In genomic region chr2:164675698-164676097, GRCh38 we compare ENCODE assay signal across 24 cellular contexts. TPM values are rescaled to one million over a fixed set of nuclear protein-coding genes. Genes with fewer than 3 reads are reported as not detected.
"Had no signal": no experiment of that assay in that cellular context is flagged by ENCODE, and none has a peak within 500 bp of the region (broad histone marks: within the 10 kb centered on the region; RNA-seq: fewer than 3 reads in every experiment).

No MANE protein-coding gene starts in this region.

- H3K27ac ChIP-seq: coronary artery, dorsolateral prefrontal cortex, ovary, sigmoid colon, stomach, thyroid gland, upper lobe of right lung had no signal

- H3K4me3 ChIP-seq: coronary artery, dorsolateral prefrontal cortex, ovary, sigmoid colon, stomach, thyroid gland, upper lobe of right lung had no signal

- H3K27me3 ChIP-seq: dorsolateral prefrontal cortex, ovary, sigmoid colon, stomach, thyroid gland, upper lobe of right lung had no signal

- H3K4me1 ChIP-seq: sigmoid colon, stomach, thyroid gland, upper lobe of right lung had no signal

- DNase-seq: activated B cell treated with CpG ODN at 0.5 μM for 24 hours; activated CD8-positive, alpha-beta memory T cell treated with anti-CD3 and anti-CD28 coated beads, Interleukin-2, amount 10 ng/mL, durations not matched to agents 7 days and 5 days; activated CD8-positive, alpha-beta T cell treated with anti-CD3 and anti-CD28 coated beads, Interleukin-2, amount 10 ng/mL, durations not matched to agents 7 days and 5 days; activated naive CD4-positive, alpha-beta T cell; activated T-cell treated with anti-CD3 and anti-CD28 coated beads, Interleukin-2, amount 50 U/mL, for 48 hours; cerebellar nuclear complex; dorsolateral prefrontal cortex; effector memory CD4-positive, alpha-beta T cell; glutamatergic neuron; hypothalamus; immature natural killer cell; kidney; naive thymus-derived CD4-positive, alpha-beta T cell; ovary; sigmoid colon; stimulated activated CD4-positive, alpha-beta T cell treated with anti-CD3 and anti-CD28 coated beads, Interleukin-15, amount 100 ng/mL, for 24 hours; stimulated activated CD4-positive, alpha-beta T cell treated with anti-CD3 and anti-CD28 coated beads, Interleukin-2, amount 100 ng/mL, for 24 hours; stimulated activated naive B cell treated with anti-CD40 and anti-IgM and Interleukin-4, amounts not matched to agents 10 μg/mL and 1 μg/mL and 100 μg/mL, for 72 hours; stomach; T-helper 1 cell; thyroid gland; upper lobe of right lung had no signal

- H3K36me3 ChIP-seq: ovary, sigmoid colon, stomach, thyroid gland, upper lobe of right lung had no signal

- H3K9me3 ChIP-seq: ovary, sigmoid colon, stomach, thyroid gland, upper lobe of right lung had no signal

- ATAC-seq: activated CD8-positive, alpha-beta memory T cell treated with anti-CD3 and anti-CD28 coated beads, Interleukin-2, amount 10 ng/mL, durations not matched to agents 7 days and 5 days; activated CD8-positive, alpha-beta T cell treated with anti-CD3 and anti-CD28 coated beads, Interleukin-2, amount 10 ng/mL, durations not matched to agents 7 days and 5 days; activated naive CD4-positive, alpha-beta T cell treated with anti-CD3 and anti-CD28 coated beads, Interleukin-2, amount 50 U/mL, for 72 hours; naive thymus-derived CD4-positive, alpha-beta T cell; stimulated activated naive B cell treated with anti-CD40 and anti-IgM and Interleukin-4, amounts not matched to agents 10 μg/mL and 1 μg/mL and 100 μg/mL, for 72 hours; upper lobe of right lung had no signal

RNA-seq across cellular contexts. Expression of gene GRB14, which starts 54.4 kb away (rescaled TPM):
- total RNA-seq: activated B cell treated with CpG ODN at 0.5 μM for 24 hours; activated CD8-positive, alpha-beta memory T cell treated with anti-CD3 and anti-CD28 coated beads, Interleukin-2, amount 10 ng/mL, durations not matched to agents 7 days and 5 days; activated CD8-positive, alpha-beta T cell treated with anti-CD3 and anti-CD28 coated beads, Interleukin-2, amount 10 ng/mL, durations not matched to agents 7 days and 5 days; activated naive CD4-positive, alpha-beta T cell treated with anti-CD3 and anti-CD28 coated beads, Interleukin-2, amount 50 U/mL, for 72 hours; naive thymus-derived CD4-positive, alpha-beta T cell had no signal
- polyA plus RNA-seq: naive thymus-derived CD4-positive, alpha-beta T cell had no signal
